30 cellular contexts compared by ENCODE assay signal in genomic region chr2:67294218-67294617, GRCh38.
"Had no signal": no experiment of that assay in that cellular context is flagged by ENCODE, and none has a peak within 500 bp of the region (broad histone marks: within the 10 kb centered on the region; RNA-seq: fewer than 3 reads in every experiment).

No MANE protein-coding gene starts in this region.

- H3K27me3 Mint-ChIP-seq: naive B cell, progenitor cell of endocrine pancreas had no signal

- ATAC-seq: naive thymus-derived CD8-positive, alpha-beta T cell; natural killer cell treated with Interleukin-12 subunit alpha and Interleukin-12 subunit beta and Interleukin-15 and Interleukin-18, amount 100 ng/mL, for 72 hours; psoas muscle; right cardiac atrium; sciatic nerve; stimulated activated effector memory CD8-positive, alpha-beta T cell treated with anti-CD3 and anti-CD28 coated beads, Interleukin-12 subunit alpha, Interleukin-12 subunit beta, amount 100 ng/mL, for 72 hours; stimulated activated naive B cell treated with anti-CD40 and anti-IgM and Interleukin-4, amounts not matched to agents 10 μg/mL and 1 μg/mL and 100 μg/mL, for 72 hours had no signal

- H3K4me3 Mint-ChIP-seq: naive B cell; naive thymus-derived CD8-positive, alpha-beta T cell; natural killer cell treated with Interleukin-12 subunit alpha and Interleukin-12 subunit beta and Interleukin-15 and Interleukin-18, amount 100 ng/mL, for 72 hours; nephron progenitor cell; neural crest cell; stimulated activated effector memory CD8-positive, alpha-beta T cell treated with anti-CD3 and anti-CD28 coated beads, Interleukin-12 subunit alpha, Interleukin-12 subunit beta, amount 100 ng/mL, for 72 hours; stimulated activated naive B cell treated with anti-CD40 and anti-IgM and Interleukin-4, amounts not matched to agents 10 μg/mL and 1 μg/mL and 100 μg/mL, for 72 hours; stimulated activated naive CD8-positive, alpha-beta T cell treated with anti-CD3 and anti-CD28 coated beads, Interleukin-15, Interleukin-2, amounts not matched to agents 100 ng/mL and 50 ng/mL, for 24 hours had no signal

- H3K27ac Mint-ChIP-seq: naive B cell; naive thymus-derived CD8-positive, alpha-beta T cell; natural killer cell treated with Interleukin-12 subunit alpha and Interleukin-12 subunit beta and Interleukin-15 and Interleukin-18, amount 100 ng/mL, for 72 hours; nephron progenitor cell; stimulated activated effector memory CD8-positive, alpha-beta T cell treated with anti-CD3 and anti-CD28 coated beads, Interleukin-12 subunit alpha, Interleukin-12 subunit beta, amount 100 ng/mL, for 72 hours; stimulated activated naive B cell treated with anti-CD40 and anti-IgM and Interleukin-4, amounts not matched to agents 10 μg/mL and 1 μg/mL and 100 μg/mL, for 72 hours; stimulated activated naive CD8-positive, alpha-beta T cell treated with anti-CD3 and anti-CD28 coated beads, Interleukin-15, Interleukin-2, amounts not matched to agents 100 ng/mL and 50 ng/mL, for 24 hours had no signal

- H3K36me3 ChIP-seq: neutrophil, ovary, spleen, stomach, thoracic aorta, thyroid gland, tibial nerve, upper lobe of left lung, uterus had no signal

- H3K79me2 ChIP-seq: parathyroid adenoma had no signal

- DNase-seq: naive B cell; naive thymus-derived CD8-positive, alpha-beta T cell; nephron progenitor cell; nucleus accumbens; ovary; posterior cingulate gyrus; psoas muscle; right cardiac atrium; spleen; stimulated activated CD4-positive, alpha-beta T cell treated with anti-CD3 and anti-CD28 coated beads, Interleukin-12 subunit alpha, Interleukin-12 subunit beta, amount 100 ng/mL, for 4 hours; stimulated activated CD4-positive, alpha-beta T cell treated with anti-CD3 and anti-CD28 coated beads, Interleukin-1b, Interleukin-23, amount 100 ng/mL, for 48 hours; stimulated activated CD4-positive, alpha-beta T cell treated with anti-CD3 and anti-CD28 coated beads, Interleukin-4, amount 100 ng/mL, for 24 hours; stimulated activated naive B cell treated with anti-CD40 and anti-IgM and Interleukin-4, amounts not matched to agents 10 μg/mL and 1 μg/mL and 100 μg/mL, for 72 hours; stimulated activated naive CD4-positive, alpha-beta T cell treated with Interleukin-2 at 50 U/mL for 16 hours; stomach; thyroid gland; upper lobe of left lung; uterus had no signal

- H3K4me1 ChIP-seq: parathyroid adenoma, psoas muscle, spleen, thyroid gland, tibial nerve, upper lobe of left lung, uterus had no signal

- H2AFZ ChIP-seq: parathyroid adenoma had no signal

- H3K9me3 Mint-ChIP-seq: naive B cell; naive thymus-derived CD8-positive, alpha-beta T cell; natural killer cell treated with Interleukin-12 subunit alpha and Interleukin-12 subunit beta and Interleukin-15 and Interleukin-18, amount 100 ng/mL, for 72 hours; nephron progenitor cell; neural crest cell had no signal

- H3K9ac ChIP-seq: parathyroid adenoma had no signal

- H3K4me2 ChIP-seq: smooth muscle cell had no signal

- H3K27me3 ChIP-seq: neutrophil, ovary, stomach, thyroid gland, tibial nerve, upper lobe of left lung, uterus had no signal

- H3K36me3 Mint-ChIP-seq: naive B cell; naive thymus-derived CD8-positive, alpha-beta T cell; natural killer cell treated with Interleukin-12 subunit alpha and Interleukin-12 subunit beta and Interleukin-15 and Interleukin-18, amount 100 ng/mL, for 72 hours; stimulated activated effector memory CD8-positive, alpha-beta T cell treated with anti-CD3 and anti-CD28 coated beads, Interleukin-12 subunit alpha, Interleukin-12 subunit beta, amount 100 ng/mL, for 72 hours; stimulated activated naive B cell treated with anti-CD40 and anti-IgM and Interleukin-4, amounts not matched to agents 10 μg/mL and 1 μg/mL and 100 μg/mL, for 72 hours had no signal

- H3K27ac ChIP-seq: neutrophil, ovary, parathyroid adenoma, psoas muscle, skin epidermis, spleen, stomach, thoracic aorta, thyroid gland, tibial nerve, upper lobe of left lung, uterus had no signal

- H3K4me3 ChIP-seq: ovary, psoas muscle, skin epidermis, smooth muscle cell, spleen, stomach, thoracic aorta, thyroid gland, tibial nerve, upper lobe of left lung, uterus had no signal

- H3K4me1 Mint-ChIP-seq: naive B cell; naive thymus-derived CD8-positive, alpha-beta T cell; nephron progenitor cell; neural crest cell; stimulated activated effector memory CD8-positive, alpha-beta T cell treated with anti-CD3 and anti-CD28 coated beads, Interleukin-12 subunit alpha, Interleukin-12 subunit beta, amount 100 ng/mL, for 72 hours had no signal

- H3K9me3 ChIP-seq: neutrophil, ovary, psoas muscle, spleen, stomach, thoracic aorta, thyroid gland, tibial nerve, upper lobe of left lung, uterus had no signal
